ENCODE assay signal across 12 cellular contexts in the genomic region with DNA sequence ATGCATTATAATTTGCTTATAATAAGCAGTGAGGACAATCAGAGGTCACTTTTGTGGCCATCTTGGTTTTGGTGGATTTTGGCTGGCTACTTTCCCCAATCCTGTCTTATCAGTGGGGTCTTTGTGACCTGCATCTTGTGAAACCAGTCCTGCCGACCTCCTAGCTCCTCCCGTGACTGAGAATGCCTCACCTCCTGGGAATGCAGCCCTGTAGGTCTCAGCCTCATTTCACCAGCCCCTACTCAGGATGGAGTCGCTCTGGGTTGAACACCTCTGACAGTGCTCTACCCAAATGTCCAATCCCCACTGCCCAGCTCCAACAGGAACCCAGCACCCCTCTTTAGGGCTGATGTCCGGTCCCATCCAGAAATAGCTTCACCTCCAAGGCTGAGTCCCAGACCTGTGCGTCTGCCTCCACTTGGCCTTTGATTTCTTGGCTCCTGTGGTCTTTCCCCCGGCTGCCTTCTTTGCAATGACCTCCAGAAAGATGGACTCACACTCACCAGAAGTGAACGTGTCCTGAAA. TPM values are rescaled to one million over a fixed set of nuclear protein-coding genes. Genes with fewer than 3 reads are reported as not detected.
DNase-seq lines count a peak whose midpoint lies in the region; ATAC-seq, FAIRE-seq and TF ChIP-seq lines count a peak whose summit lies in the region.
"Had no signal": no experiment of that assay in that cellular context is flagged by ENCODE, and none has a peak within 500 bp of the region (broad histone marks: within the 10 kb centered on the region; RNA-seq: fewer than 3 reads in every experiment).

No MANE protein-coding gene starts in this region.

- peak overlapping the region; percentile 22 for H3K4ac ChIP-seq in trophoblast cell (ENCODE audit: low read depth, low read length)

- peak overlapping the region; percentile 52 for H3K14ac ChIP-seq in trophoblast cell (ENCODE audit: low read length)

- H3K4me3 ChIP-seq in kidney (ENCODE audit: low read length in 2 of 2) (no peak overlapping the region), trophoblast cell (ENCODE audit: low read depth, low read length) (no peak overlapping the region)
- H3K4me3 ChIP-seq: A549 had no signal

- intact Hi-C loops in kidney (cut with DNase I): no loop called here
- intact Hi-C loops in CD4-positive, alpha-beta T cell (cut with DNase I, micrococcal nuclease): no loop called here

- H2BK120ac ChIP-seq in trophoblast cell (ENCODE audit: insufficient read depth, low read length, poor library complexity): peak overlapping the region; percentile 88

- WGBS in trophoblast cell (ENCODE audit: extremely low coverage, insufficient coverage, insufficient read length): no CpG with 5 or more reads among the region's 7 CpGs

- H3K27ac Mint-ChIP-seq in CD4-positive, alpha-beta T cell: no peak overlapping the region
- H3K27ac Mint-ChIP-seq: CD14-positive monocyte, H9 had no signal

- H3K18ac ChIP-seq in trophoblast cell (ENCODE audit: low read length): peak overlapping the region; percentile 49

- peak overlapping the region; percentile 13 for H3K4me2 ChIP-seq in trophoblast cell (ENCODE audit: low read length)
- H3K4me2 ChIP-seq: A549 had no signal

- H3K4me3 Mint-ChIP-seq in CD4-positive, alpha-beta T cell: no peak overlapping the region
- H3K4me3 Mint-ChIP-seq: CD14-positive monocyte, H9 had no signal

- peak overlapping the region; percentile 2 for H2AK5ac ChIP-seq in trophoblast cell (ENCODE audit: low read length)

- POLR2A ChIA-PET in CD4-positive, alpha-beta T cell (lab: Charles Lee): no interaction called here

- H3K4me1 Mint-ChIP-seq in CD4-positive, alpha-beta T cell (ENCODE audit: low read depth): no peaks in the 10 kb centered on the region
- H3K4me1 Mint-ChIP-seq: CD14-positive monocyte had no signal

- no peaks in the 10 kb centered on the region for H3K9me3 ChIP-seq in KOPT-K1 (ENCODE audit: insufficient read depth, low read length, poor library complexity, severe bottlenecking)
- no peaks in the 10 kb centered on the region for H3K9me3 ChIP-seq in kidney (ENCODE audit: control insufficient read depth in 1 of 2, low read length in 2 of 2)
- no peaks in the 10 kb centered on the region for H3K9me3 ChIP-seq in trophoblast cell (ENCODE audit: insufficient read depth, low read depth, low read length)
- H3K9me3 ChIP-seq in CD4-positive, alpha-beta T cell (ENCODE audit: control insufficient read depth, low read length): no peaks in the 10 kb centered on the region
- H3K9me3 ChIP-seq: A549 had no signal

- no peak overlapping the region for H3K23ac ChIP-seq in trophoblast cell (ENCODE audit: low read length)

- H3K36me3 ChIP-seq in KOPT-K1 (ENCODE audit: insufficient read depth, low read length) (peaks cover 53% of the 10 kb centered on the region), kidney (ENCODE audit: control insufficient read depth in 1 of 2, insufficient read depth in 2 of 2, low read length in 2 of 2) (no peaks in the 10 kb centered on the region), trophoblast cell (ENCODE audit: control insufficient read depth in 1 of 2, insufficient read depth in 2 of 2, low read length in 2 of 2) (no peaks in the 10 kb centered on the region)

- DNase-seq in kidney (peak; percentile 19), trophoblast cell (peak; percentile 84 to 88), CD1c-positive myeloid dendritic cell (ENCODE audit: extremely low spot score) (no peak)
- no peak for DNase-seq in CD4-positive, alpha-beta T cell
- DNase-seq: DMS53, GOT3, H9 had no signal

- peak overlapping the region; percentile 42 for H2BK12ac ChIP-seq in trophoblast cell (ENCODE audit: low read length)

- H3K27ac ChIP-seq in KOPT-K1 (ENCODE audit: low read depth, low read length, poor library complexity, severe bottlenecking) (peak overlapping the region; percentile 24), kidney (ENCODE audit: low read depth in 2 of 2, low read length in 2 of 2) (no peak overlapping the region), trophoblast cell (ENCODE audit: low read depth, low read length) (peak overlapping the region; percentile 45)
- no peak overlapping the region for H3K27ac ChIP-seq in CD4-positive, alpha-beta T cell (ENCODE audit: low read depth, low read length)
- H3K27ac ChIP-seq: A549 had no signal

- no peaks in the 10 kb centered on the region for H3K9me3 Mint-ChIP-seq in CD4-positive, alpha-beta T cell
- H3K9me3 Mint-ChIP-seq: H9 had no signal

- no peak for TF ChIP-seq CTCF in kidney (IDR thresholded peaks at IDR 0.05; ENCODE audit: borderline replicate concordance, extremely low read depth, insufficient read depth)
- TF ChIP-seq CTCF in CD4-positive, alpha-beta T cell (IDR thresholded peaks at IDR 0.05): no peak

- peak overlapping the region; percentile 58 for H4K8ac ChIP-seq in trophoblast cell (ENCODE audit: low read depth, low read length)

- H3K9ac ChIP-seq in kidney (ENCODE audit: low read length in 2 of 2) (no peak overlapping the region), trophoblast cell (ENCODE audit: low read length) (no peak overlapping the region)

- H3K36me3 Mint-ChIP-seq in CD4-positive, alpha-beta T cell (ENCODE audit: low read depth): no peaks in the 10 kb centered on the region
- H3K36me3 Mint-ChIP-seq: CD14-positive monocyte had no signal

- CTCF ChIA-PET in CD4-positive, alpha-beta T cell (lab: Charles Lee): no interaction called here

- H3K79me2 ChIP-seq in trophoblast cell (ENCODE audit: control insufficient read depth, insufficient read depth, low read length, poor library complexity): peaks cover 2% of the 10 kb centered on the region

- H4K91ac ChIP-seq in trophoblast cell (ENCODE audit: low read depth, low read length): peak overlapping the region; percentile 80

- H2AFZ ChIP-seq in trophoblast cell (ENCODE audit: insufficient read depth, low read length, poor library complexity): no peak overlapping the region

- peaks cover 17% of the 10 kb centered on the region for H3K27me3 Mint-ChIP-seq in CD4-positive, alpha-beta T cell

- H3K27me3 ChIP-seq in trophoblast cell (ENCODE audit: insufficient read depth, low read length): no peaks in the 10 kb centered on the region
- H3K27me3 ChIP-seq in CD4-positive, alpha-beta T cell (ENCODE audit: control insufficient read depth, insufficient read depth, low read length): no peaks in the 10 kb centered on the region

- no peak for ATAC-seq in HG03039 (IDR thresholded peaks at IDR 0.05; ENCODE audit: unreplicated experiment)
- no peak for ATAC-seq in CD4-positive, alpha-beta T cell (ENCODE audit: poor library complexity)
- ATAC-seq: A549, HepG2 had no signal

- H3K4me1 ChIP-seq in kidney (ENCODE audit: control insufficient read depth in 1 of 2, insufficient read depth in 1 of 2, low read depth in 1 of 2, low read length in 2 of 2) (no peaks in the 10 kb centered on the region), trophoblast cell (ENCODE audit: control insufficient read depth in 1 of 2, insufficient read depth in 2 of 2, low read length in 2 of 2) (peaks cover 29 to 36% of the 10 kb centered on the region in 2 experiments)
- H3K4me1 ChIP-seq: A549 had no signal

- peak overlapping the region; percentile 59 for H2BK5ac ChIP-seq in trophoblast cell (ENCODE audit: low read depth, low read length, poor library complexity)

- FAIRE-seq in kidney (lab: Jason Lieb, UNC): no peak
- FAIRE-seq: A549, HepG2 had no signal

- no peak overlapping the region for H4K12ac ChIP-seq in trophoblast cell (ENCODE audit: low read depth, low read length)

- H3K79me1 ChIP-seq in trophoblast cell (ENCODE audit: low read length): peaks cover 32% of the 10 kb centered on the region

RNA-seq across cellular contexts. Expression of gene PXDN, which starts 31.3 kb away (rescaled TPM):
- 42.3 TPM for total RNA-seq in kidney
- polyA plus RNA-seq in kidney (ENCODE audit: insufficient read depth, low read depth, low replicate concordance): 4.7 TPM
- polyA plus RNA-seq in trophoblast cell (2013): 194 and 203 TPM in 2 replicates
- under 1 TPM; 0.47 to 0.84 TPM for total RNA-seq in CD4-positive, alpha-beta T cell
- total RNA-seq: HepG2 had no signal
- polyA plus RNA-seq: CD14-positive monocyte, HepG2 had no signal

Comparison
In these comparisons a context has a peak if more than half of its experiments do, and no peak if none do; other contexts are left out.
1. H3K27ac ChIP-seq: peak in KOPT-K1 (single experiment) and trophoblast cell (single experiment); none in kidney (0 of 2) and CD4-positive, alpha-beta T cell (single experiment).
2. DNase-seq: peak in kidney (single experiment) and trophoblast cell (2 of 2); none in CD1c-positive myeloid dendritic cell (single experiment) and CD4-positive, alpha-beta T cell (0 of 10).
3. RNA of gene PXDN, which starts 31.3 kb away (total RNA-seq): 42.3 TPM in kidney (single experiment); 0.47 to 0.84 TPM in CD4-positive, alpha-beta T cell; every median in the first group is over 10 times any median in the second.